9 cellular contexts compared by ENCODE assay signal in genomic region chr15:52379395-52380111, GRCh38.
A peak's percentile ranks its signal among the peaks of the same experiment; 100 is the strongest.
DNase-seq lines count a peak whose midpoint lies in the region; ATAC-seq, FAIRE-seq and TF ChIP-seq lines count a peak whose summit lies in the region.
"Had no signal": no experiment of that assay in that cellular context is flagged by ENCODE, and none has a peak within 500 bp of the region (broad histone marks: within the 10 kb centered on the region; RNA-seq: fewer than 3 reads in every experiment).

No MANE protein-coding gene starts in this region.

- FAIRE-seq in HTR-8/SVneo (lab: Jason Lieb, UNC) (no peak), kidney (lab: Jason Lieb, UNC) (no peak)

- H3K36me3 Mint-ChIP-seq in T-helper 1 cell treated with Interleukin-12 subunit alpha and Interleukin-12 subunit beta and Interleukin-4 antibody, amounts not matched to agents 30 μg/mL and 1 μg/mL, for 36 hours (ENCODE audit: low read depth): peaks cover 50% of the 10 kb centered on the region

- H3K9ac ChIP-seq in kidney (ENCODE audit: low read length in 2 of 2): no peak overlapping the region

- no peak overlapping the region for H3K4me3 Mint-ChIP-seq in T-helper 1 cell treated with Interleukin-12 subunit alpha and Interleukin-12 subunit beta and Interleukin-4 antibody, amounts not matched to agents 30 μg/mL and 1 μg/mL, for 36 hours

- peaks cover 13% of the 10 kb centered on the region for H3K4me1 Mint-ChIP-seq in T-helper 1 cell treated with Interleukin-12 subunit alpha and Interleukin-12 subunit beta and Interleukin-4 antibody, amounts not matched to agents 30 μg/mL and 1 μg/mL, for 36 hours (ENCODE audit: low read depth)

- H3K27ac ChIP-seq in kidney (ENCODE audit: low read depth in 2 of 2, low read length in 2 of 2): no peak overlapping the region

- peak; percentile 62 for TF ChIP-seq POLR2A in GM18951 (IDR thresholded peaks at IDR 0.05; ENCODE audit: extremely low read depth, insufficient read depth, insufficient read length)

- no peaks in the 10 kb centered on the region for H3K27me3 Mint-ChIP-seq in T-helper 1 cell treated with Interleukin-12 subunit alpha and Interleukin-12 subunit beta and Interleukin-4 antibody, amounts not matched to agents 30 μg/mL and 1 μg/mL, for 36 hours (ENCODE audit: low read depth)

- in situ Hi-C loops in GM18951 (cut with MboI; ENCODE audit: low sequenced_read_pairs, unreplicated experiment): no loop called here

- peaks cover 0 to 2% of the 10 kb centered on the region in 2 donors for H3K36me3 ChIP-seq in kidney (ENCODE audit: control insufficient read depth in 1 of 2, insufficient read depth in 2 of 2, low read length in 2 of 2)

- DNase-seq in mucosa of gallbladder (ENCODE audit: low spot score): no peak
- DNase-seq in HTR-8/SVneo (ENCODE audit: insufficient read length, low spot score): no peak
- DNase-seq in D341Med (ENCODE audit: low spot score): no peak
- no peak for DNase-seq in kidney
- DNase-seq: Caco-2 had no signal

- H3K4me3 ChIP-seq in GM08714 (ENCODE audit: low read length): peak overlapping the region; percentile 40; the same call in 1 of the 2 replicates
- no peak overlapping the region for H3K4me3 ChIP-seq in kidney (ENCODE audit: low read length in 2 of 2)

- no peaks in the 10 kb centered on the region for H3K9me3 ChIP-seq in kidney (ENCODE audit: control insufficient read depth in 1 of 2, low read length in 2 of 2)
- H3K9me3 ChIP-seq: Caco-2 had no signal

- H3K9me3 Mint-ChIP-seq in T-helper 1 cell treated with Interleukin-12 subunit alpha and Interleukin-12 subunit beta and Interleukin-4 antibody, amounts not matched to agents 30 μg/mL and 1 μg/mL, for 36 hours: no peaks in the 10 kb centered on the region

- ATAC-seq in HG02798 (IDR thresholded peaks at IDR 0.05; ENCODE audit: poor library complexity, unreplicated experiment): peak; percentile 70

- no peaks in the 10 kb centered on the region for H3K4me1 ChIP-seq in kidney (ENCODE audit: control insufficient read depth in 1 of 2, insufficient read depth in 1 of 2, low read depth in 1 of 2, low read length in 2 of 2)
- H3K4me1 ChIP-seq: Caco-2 had no signal

- H3K27ac Mint-ChIP-seq in T-helper 1 cell treated with Interleukin-12 subunit alpha and Interleukin-12 subunit beta and Interleukin-4 antibody, amounts not matched to agents 30 μg/mL and 1 μg/mL, for 36 hours: peak overlapping the region; percentile 36

- intact Hi-C loops in kidney (cut with DNase I): no loop called here

- TF ChIP-seq CTCF in kidney (IDR thresholded peaks at IDR 0.05; ENCODE audit: borderline replicate concordance, extremely low read depth, insufficient read depth): no peak
